In the genomic region with DNA sequence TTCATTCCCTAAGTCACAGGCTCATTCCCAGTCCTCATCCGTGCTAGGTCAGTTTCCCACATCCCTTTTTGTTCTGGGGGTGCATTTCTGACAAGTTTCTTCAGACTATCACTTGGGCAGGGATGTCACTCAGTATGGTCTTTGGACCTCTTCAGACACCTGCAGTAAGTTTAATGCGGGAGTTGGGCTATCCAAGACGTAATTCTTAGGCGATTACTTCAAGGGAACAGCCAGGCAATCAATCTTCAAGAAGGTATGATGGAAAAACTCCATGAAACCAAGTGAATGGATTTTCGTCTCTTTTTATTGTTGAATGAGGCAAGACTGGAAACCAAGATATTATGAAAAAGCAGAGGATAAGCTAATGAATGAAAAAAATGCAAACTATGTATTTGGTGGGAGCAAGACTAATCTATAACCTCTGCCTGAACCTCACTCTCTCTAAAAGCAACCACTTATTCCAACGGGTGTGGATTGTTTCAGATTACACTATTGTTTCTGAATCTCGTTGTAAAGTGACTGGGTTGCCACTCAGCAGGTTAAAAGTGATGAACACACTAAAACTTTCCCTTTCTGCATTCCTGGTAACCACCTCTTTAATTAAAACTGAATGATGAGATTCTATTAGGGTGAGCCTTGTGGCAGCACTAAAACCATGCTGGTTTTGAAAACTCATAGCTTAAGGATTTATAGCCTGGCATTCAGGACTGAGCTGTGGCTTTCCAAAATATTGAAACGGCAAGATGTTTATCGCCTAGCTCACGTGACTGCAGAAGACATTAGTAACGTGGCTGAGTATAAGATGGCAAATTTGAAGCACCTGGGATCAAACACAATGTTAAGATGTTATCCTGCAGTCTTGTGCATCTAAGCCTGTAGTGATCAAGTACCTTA, we compare ENCODE assay signal across 8 cellular contexts. TPM values are rescaled to one million over a fixed set of nuclear protein-coding genes. Genes with fewer than 3 reads are reported as not detected.
A peak's percentile ranks its signal among the peaks of the same experiment; 100 is the strongest.
DNase-seq lines count a peak whose midpoint lies in the region; ATAC-seq, FAIRE-seq and TF ChIP-seq lines count a peak whose summit lies in the region.

No MANE protein-coding gene starts in this region.

- H3K27ac ChIP-seq in H1 (ENCODE audit: low read depth, low read length), result no peak overlapping the region
- H3K27ac ChIP-seq in neural progenitor cell, result peak overlapping the region; percentile 91

- no peak overlapping the region for H3K4ac ChIP-seq in H1 (replicated peaks; ENCODE audit: insufficient read length, low read depth, low read length)

- peaks cover 8% of the 10 kb centered on the region; the same call in 1 of the 2 replicates for H3K23me2 ChIP-seq in H1 (ENCODE audit: low read depth, low read length)

- H2AFZ ChIP-seq in H1 (ENCODE audit: low read length), result no peak overlapping the region
- H2AFZ ChIP-seq in neural progenitor cell (replicated peaks), result peak overlapping the region; percentile 51

- no peak overlapping the region for H2BK12ac ChIP-seq in H1 (ENCODE audit: low read depth, low read length)

- WGBS in H1 (ENCODE audit: extremely low coverage in 1 of 2, insufficient coverage in 1 of 2, insufficient read length in 1 of 2, insufficient replicate concordance in 2 of 2, low coverage in 1 of 2, low lambda C conversion rate in 2 of 2, missing lambda C conversion rate in 1 of 2), 2 experiments, result 26% methylated on average over 11 of the region's 11 CpGs; no CpG with 5 or more reads in 1 of the 2 experiments

- TF ChIP-seq POLR2A in H1 (IDR thresholded peaks at IDR 0.05; ENCODE audit: control extremely low read depth in 1 of 2, low read depth in 2 of 2, low read length in 2 of 2), result no peak

- H3K56ac ChIP-seq in H1 (replicated peaks; ENCODE audit: insufficient read length, low read depth, low read length), result peak overlapping the region; percentile 9

- POLR2A ChIA-PET in H1 (lab: Charles Lee; ENCODE audit: partially characterized antibody), result interaction anchor here (0.5 to 2.1 kb wide), 9 partner anchors 13 to 160 kb away, joined by 3 to 14 read pairs (median 3); no protein-coding TSS in a partner anchor

- intact Hi-C loops in CD14-positive monocyte (cut with micrococcal nuclease), result no loop called here
- intact Hi-C loops in sciatic nerve (cut with DNase I), result no loop called here

- H3K4me3 ChIP-seq in MG63 (peak overlapping the region; percentile 91), H1 (ENCODE audit: extremely low read depth in 1 of 4, insufficient read depth in 2 of 4, low read depth in 3 of 4, low read length in 4 of 4) (peak overlapping the region; percentile 82 to 100 (median 92)), neural progenitor cell (peak overlapping the region; percentile 98)

- H4K20me1 ChIP-seq in H1 (replicated peaks in 1 of 2; ENCODE audit: control insufficient read depth in 1 of 2, insufficient read depth in 2 of 2, low read length in 2 of 2) (peaks cover 5% of the 10 kb centered on the region in 2 experiments), neural progenitor cell (ENCODE audit: low read depth) (peaks cover 23% of the 10 kb centered on the region)

- H3K4me2 ChIP-seq in H1 (ENCODE audit: insufficient read depth in 1 of 2, low read depth in 2 of 2, low read length in 2 of 2) (peak overlapping the region; percentile 81 to 95), neural progenitor cell (peak overlapping the region; percentile 94)

- H4K91ac ChIP-seq in H1 (replicated peaks; ENCODE audit: insufficient read length, low read length), result no peak overlapping the region

- no peak for TF ChIP-seq RAD21 in H1 (IDR thresholded peaks at IDR 0.05 in 1 of 2, conservative IDR thresholded peaks at IDR 0.05 in 1 of 2; ENCODE audit: low read depth in 2 of 2, low read length in 2 of 2)

- H3F3A ChIP-seq in neural progenitor cell (ENCODE audit: low read depth), result peaks cover 20% of the 10 kb centered on the region

- H4K5ac ChIP-seq in H1 (ENCODE audit: insufficient read length, low read depth, low read length), result no peak overlapping the region

- DNase-seq in CD14-positive monocyte (ENCODE audit: low spot score) (no peak), MG63 (no peak), H1 (ENCODE audit: low read depth in 1 of 2, low spot score in 2 of 2) (no peak), neural progenitor cell (ENCODE audit: low spot score) (peak; percentile 11), sciatic nerve (ENCODE audit: low spot score) (no peak)
- DNase-seq in activated CD4-positive, alpha-beta T cell treated with anti-CD3 and anti-CD28 coated beads for 4 hours, result no peak

- peaks cover 23% of the 10 kb centered on the region for H3K4me1 Mint-ChIP-seq in CD14-positive monocyte
- peaks cover 41% of the 10 kb centered on the region for H3K4me1 Mint-ChIP-seq in neural progenitor cell

- no peak overlapping the region for H2BK20ac ChIP-seq in H1 (ENCODE audit: low read length)

- 0 out of 2 replicates have a peak overlapping the region, but pooled peaks have one; percentile 62 for H3K18ac ChIP-seq in H1 (ENCODE audit: extremely low read depth, low read length)

- H3K23ac ChIP-seq in H1 (ENCODE audit: insufficient read length), result no peak overlapping the region

- no peak overlapping the region for H2BK15ac ChIP-seq in H1 (ENCODE audit: low read length)

- peaks cover 3 to 56% of the 10 kb centered on the region in 2 experiments; a peak in 3 of 4 replicates for H3K79me2 ChIP-seq in H1 (ENCODE audit: control insufficient read depth in 1 of 2, insufficient read depth in 2 of 2, low read length in 2 of 2)
- peaks cover 59% of the 10 kb centered on the region for H3K79me2 ChIP-seq in neural progenitor cell (ENCODE audit: low read depth)

- CTCF ChIA-PET in H1 (lab: Charles Lee; ENCODE audit: partially characterized antibody), result interaction anchor here (1.0 to 4.4 kb wide), 10 partner anchors 16 to 187 kb away, joined by 3 to 20 read pairs (median 4); no protein-coding TSS in a partner anchor

- no peaks in the 10 kb centered on the region for H3K9me3 ChIP-seq in MG63
- H3K9me3 ChIP-seq in H1 (ENCODE audit: insufficient read depth in 2 of 2, low read depth in 1 of 2, low read length in 1 of 2), result no peaks in the 10 kb centered on the region
- H3K9me3 ChIP-seq in neural progenitor cell (ENCODE audit: low read depth), result no peaks in the 10 kb centered on the region

- H2BK120ac ChIP-seq in H1 (replicated peaks; ENCODE audit: low read depth, low read length), result no peak overlapping the region

- no peak overlapping the region for H2BK5ac ChIP-seq in H1 (ENCODE audit: low read depth, low read length)

- H3K9ac ChIP-seq in H1 (replicated peaks in 1 of 4; ENCODE audit: extremely low read depth in 1 of 4, low read depth in 3 of 4, low read length in 3 of 4) (peak overlapping the region; percentile 8 to 79 (median 75)), neural progenitor cell (peak overlapping the region; percentile 55)

- H3K9me3 Mint-ChIP-seq in CD14-positive monocyte, result no peaks in the 10 kb centered on the region
- H3K9me3 Mint-ChIP-seq in neural progenitor cell, result no peaks in the 10 kb centered on the region

- TF ChIP-seq CTCF in CD14-positive monocyte (IDR thresholded peaks at IDR 0.05) (no peak), H1 (IDR thresholded peaks at IDR 0.05; ENCODE audit: control extremely low read depth in 1 of 3, insufficient read depth in 1 of 3, low read depth in 1 of 3, low read length in 3 of 3) (no peak), neural progenitor cell (IDR thresholded peaks at IDR 0.05) (no peak)

- H3K4me1 ChIP-seq in H1 (replicated peaks in 1 of 4; ENCODE audit: control insufficient read depth in 3 of 4, insufficient read depth in 4 of 4, low read length in 3 of 4) (peaks cover 0 to 9% (median 8%) of the 10 kb centered on the region in 4 experiments; a peak in 5 of 7 replicates), neural progenitor cell (peaks cover 23% of the 10 kb centered on the region)

- no peak overlapping the region for H4K8ac ChIP-seq in H1 (ENCODE audit: extremely low read depth, insufficient read depth, low read length)

- H3K36me3 ChIP-seq in MG63, result no peaks in the 10 kb centered on the region
- H3K36me3 ChIP-seq in H1 (ENCODE audit: control insufficient read depth in 2 of 4, insufficient read depth in 4 of 4, low read length in 3 of 4), result no peaks in the 10 kb centered on the region
- no peaks in the 10 kb centered on the region for H3K36me3 ChIP-seq in neural progenitor cell

- H3K79me1 ChIP-seq in H1 (ENCODE audit: low read depth, low read length), result 0 out of 2 replicates have a peak, but pooled peaks cover 3% of the 10 kb centered on the region

- H3K27ac Mint-ChIP-seq in CD14-positive monocyte (peak overlapping the region in 1 of 7 donors; percentile 28), neural progenitor cell (peak overlapping the region; percentile 85)

- H3K36me3 Mint-ChIP-seq in CD14-positive monocyte, result no peaks in the 10 kb centered on the region
- no peaks in the 10 kb centered on the region for H3K36me3 Mint-ChIP-seq in neural progenitor cell

- no peak overlapping the region for H2AK5ac ChIP-seq in H1 (ENCODE audit: low read depth, low read length)

- no peak for TF ChIP-seq EP300 in H1 (IDR thresholded peaks at IDR 0.05; ENCODE audit: borderline replicate concordance in 1 of 2, low read depth in 2 of 2, low read length in 2 of 2)

- H3K14ac ChIP-seq in H1 (ENCODE audit: insufficient read length), result peak overlapping the region; percentile 68

- ATAC-seq in HG02884 (IDR thresholded peaks at IDR 0.05; ENCODE audit: unreplicated experiment), result no peak
- no peak for ATAC-seq in sciatic nerve
- no peak for ATAC-seq in esophagus mucosa

- no peaks in the 10 kb centered on the region for H3K27me3 ChIP-seq in MG63
- no peaks in the 10 kb centered on the region for H3K27me3 ChIP-seq in H1 (replicated peaks in 1 of 4; ENCODE audit: control insufficient read depth in 3 of 4, extremely low read depth in 1 of 4, insufficient read depth in 3 of 4, low read length in 3 of 4)
- no peaks in the 10 kb centered on the region for H3K27me3 ChIP-seq in neural progenitor cell

- no peak for FAIRE-seq in H1 (lab: Jason Lieb, UNC)

- H3K27me3 Mint-ChIP-seq in CD14-positive monocyte (ENCODE audit: low read depth in 3 of 3) (peaks cover 12 to 13% (median 12%) of the 10 kb centered on the region in 3 donors), neural progenitor cell (ENCODE audit: insufficient read depth, low read depth) (peaks cover 2% of the 10 kb centered on the region)

- H3K4me3 Mint-ChIP-seq in CD14-positive monocyte (peak overlapping the region; percentile 88 to 89), neural progenitor cell (peak overlapping the region; percentile 94)

RNA-seq across cellular contexts. Expression of a gene that starts 1.1 kb away (rescaled TPM):
- polyA plus RNA-seq in CD14-positive monocyte (under 1 TPM; 0.15 to 0.63 TPM), H1 (2011; rRNA removed) (15.9 and 18.3 TPM in 2 replicates)
- 17.4 and 18.5 TPM in 2 replicates for total RNA-seq in MG63 (2014; rRNA removed; shearing (Covaris generic); ENCODE audit: low replicate concordance)
- 31.2 and 32.5 TPM in 2 replicates for total RNA-seq in H1 (2021; fragmentation: NEBNext Ultra II Directional; extraction: Animal tissue kit (Norgen Biotek cat#: 25700))
- polyA plus RNA-seq in H1 (2011; cell fraction: cytosol; rRNA removed), result 22.8 TPM
- polyA plus RNA-seq in H1 (2011; cell fraction: nucleus; rRNA removed), result 49.7 TPM
- polyA plus RNA-seq in H1 (2012, experiment 1 of 2), result 11.0 to 15.3 TPM (median 14.4 TPM) in 4 replicates
- 0.58 TPM for polyA plus RNA-seq in H1 (2012, experiment 2 of 2)
- 18.8 TPM for polyA plus RNA-seq in H1 (2013, experiment 1 of 2)
- polyA plus RNA-seq in H1 (2013, experiment 2 of 2), result 16.6 TPM
- 85.6 and 86.2 TPM in 2 replicates for polyA minus RNA-seq in H1 (2011; rRNA and poly(A)+ RNA removed)
- 36.5 TPM for polyA minus RNA-seq in H1 (2011; cell fraction: cytosol; rRNA and poly(A)+ RNA removed)
- 128 TPM for polyA minus RNA-seq in H1 (2011; cell fraction: nucleus; rRNA and poly(A)+ RNA removed)
- total RNA-seq in neural progenitor cell (ENCODE audit: low replicate concordance) (14.0 and 18.3 TPM in 2 replicates), sciatic nerve (42.6 TPM), esophagus mucosa (19.2 TPM)
